8 cellular contexts compared by ENCODE assay signal in the genomic region with DNA sequence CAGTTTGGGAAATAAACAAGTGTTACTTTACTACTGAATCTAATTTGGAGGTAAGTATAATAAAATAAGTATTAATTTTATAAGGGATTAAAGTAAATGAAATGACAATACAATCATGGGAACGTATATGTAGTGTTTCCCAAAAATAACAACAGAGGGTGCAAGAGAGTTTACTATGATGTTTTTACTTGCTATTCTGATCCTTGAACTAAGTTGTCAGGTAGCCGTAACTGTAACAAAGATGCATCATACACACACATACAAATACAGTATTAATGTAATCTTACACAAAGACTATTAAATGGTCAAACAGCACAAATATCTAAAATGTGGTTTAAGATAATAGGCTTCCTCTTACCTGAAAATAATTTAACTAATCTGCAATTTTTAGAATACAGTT.
DNase-seq lines count a peak whose midpoint lies in the region; ATAC-seq and TF ChIP-seq lines count a peak whose summit lies in the region.

No MANE protein-coding gene starts in this region.

- no peak overlapping the region for H3K4me3 ChIP-seq in choroid plexus epithelial cell (ENCODE audit: low read depth, low read length)

- peak; percentile 39 for DNase-seq in Ammon's horn (ENCODE audit: low spot score)
- DNase-seq in NCI-H524 treated with DMSO at 0.1 percent for 48 hours (lab: John Stamatoyannopoulos, UW), result peak; percentile 11
- DNase-seq in choroid plexus epithelial cell (ENCODE audit: low read depth), result peak; percentile 72
- DNase-seq in midbrain (lab: John Stamatoyannopoulos, UW), result peak; percentile 49
- DNase-seq in NCI-H1436 (lab: John Stamatoyannopoulos, UW), result no peak
- DNase-seq in activated effector memory CD4-positive, alpha-beta T cell treated with Interleukin-2 at 50 U/mL for 16 hours, result no peak

- TF ChIP-seq CTCF in choroid plexus epithelial cell (conservative IDR thresholded peaks at IDR 0.05; ENCODE audit: low read depth, low read length), result peak; percentile 52

- ATAC-seq in GM21723 (IDR thresholded peaks at IDR 0.05; ENCODE audit: unreplicated experiment), result peak; percentile 62
- ATAC-seq in GM21447 (IDR thresholded peaks at IDR 0.05; ENCODE audit: unreplicated experiment), result no peak

Comparison
In these comparisons a context has a peak if more than half of its experiments do, and no peak if none do; other contexts are left out.
1. DNase-seq: peak in Ammon's horn (single experiment), NCI-H524 treated with DMSO at 0.1 percent for 48 hours (single experiment), choroid plexus epithelial cell (single experiment) and midbrain (single experiment); none in NCI-H1436 (single experiment) and activated effector memory CD4-positive, alpha-beta T cell treated with Interleukin-2 at 50 U/mL for 16 hours (single experiment).